In genomic region chr11:68584097-68584496, GRCh38 we compare ENCODE assay signal across 8 cellular contexts.
A peak's percentile ranks its signal among the peaks of the same experiment; 100 is the strongest.
DNase-seq lines count a peak whose midpoint lies in the region; ATAC-seq and TF ChIP-seq lines count a peak whose summit lies in the region.

No MANE protein-coding gene starts in this region.

- H3K4me1 Mint-ChIP-seq in T-cell: peaks cover 5 to 10% (median 7%) of the 10 kb centered on the region in 3 donors

- H3K4me3 Mint-ChIP-seq in T-cell: no peak overlapping the region

- in situ Hi-C loops in HAP-1 (cut with MboI; ENCODE audit: low sequenced_read_pairs): no loop called here
- in situ Hi-C loops in astrocyte of the cerebellum (cut with HindIII; ENCODE audit: low sequenced_read_pairs): no loop called here

- POLR2A ChIA-PET in BJ (lab: Charles Lee): no interaction called here
- POLR2A ChIA-PET in T-cell (lab: Charles Lee): no interaction called here

- H3K27me3 ChIP-seq in BJ (ENCODE audit: control insufficient read depth, insufficient read depth, low read length): no peaks in the 10 kb centered on the region
- no peaks in the 10 kb centered on the region for H3K27me3 ChIP-seq in HAP-1 (ENCODE audit: low read depth)

- no peaks in the 10 kb centered on the region for H3K9me3 ChIP-seq in HAP-1

- TF ChIP-seq CTCF in BJ (IDR thresholded peaks at IDR 0.05; ENCODE audit: insufficient read depth, low read depth, low read length) (peak; percentile 55), astrocyte of the cerebellum (IDR thresholded peaks at IDR 0.05; ENCODE audit: low read depth, low read length, missing control alignments) (peak; percentile 50)

- no peak overlapping the region for H3K4me3 ChIP-seq in BJ (ENCODE audit: low read depth, low read length)
- H3K4me3 ChIP-seq in HAP-1: no peak overlapping the region
- no peak overlapping the region for H3K4me3 ChIP-seq in astrocyte of the cerebellum (ENCODE audit: low read depth, low read length)

- peaks cover 10% of the 10 kb centered on the region for H3K36me3 ChIP-seq in BJ (ENCODE audit: control insufficient read depth, insufficient read depth, low read length)
- H3K36me3 ChIP-seq in HAP-1 (replicated peaks): peaks cover 22% of the 10 kb centered on the region

- DNase-seq in BJ (ENCODE audit: low read depth) (no peak), HAP-1 (ENCODE audit: low spot score in 2 of 2) (peak; percentile 20 to 85), T-cell (peak; percentile 12 to 61 (median 46)), astrocyte of the cerebellum (ENCODE audit: low read depth) (no peak), left kidney (ENCODE audit: low read depth, low spot score) (peak; percentile 59), NCI-H446 treated with DMSO at 0.1 percent for 48 hours (lab: John Stamatoyannopoulos, UW) (no peak)
- peak; percentile 5 for DNase-seq in stimulated activated CD8-positive, alpha-beta memory T cell treated with anti-CD3 and anti-CD28 coated beads, Interleukin-12 subunit alpha, Interleukin-12 subunit beta, amount 100 ng/mL, for 24 hours (ENCODE audit: extremely low read depth)

- CTCF ChIA-PET in BJ (lab: Yijun Ruan, JAX): interaction anchor here (1.3 to 3.8 kb wide), 8 partner anchors 9 to 306 kb away, joined by 3 to 23 read pairs (median 6); no protein-coding TSS in a partner anchor
- CTCF ChIA-PET in T-cell (lab: Charles Lee): interaction anchor here in 1 of 2 donors (1.1 to 1.7 kb wide), 3 partner anchors 13 to 503 kb away, joined by 3 to 7 read pairs (median 3); no protein-coding TSS in a partner anchor

- H3K27ac Mint-ChIP-seq in T-cell: no peak overlapping the region

- ATAC-seq in T-cell (replicated peaks in 1 of 4) (peak; percentile 45 to 75 (median 57)), GM21723 (IDR thresholded peaks at IDR 0.05; ENCODE audit: unreplicated experiment) (no peak)

- H3K4me1 ChIP-seq in HAP-1: peaks cover 6% of the 10 kb centered on the region

- H3K9me3 Mint-ChIP-seq in T-cell: no peaks in the 10 kb centered on the region

- peaks cover 54% of the 10 kb centered on the region for H3K36me3 Mint-ChIP-seq in T-cell

- no peaks in the 10 kb centered on the region for H3K27me3 Mint-ChIP-seq in T-cell

Comparison
In these comparisons a context has a peak if more than half of its experiments do, and no peak if none do; other contexts are left out.
1. DNase-seq: peak in HAP-1 (2 of 2), T-cell (34 of 34), left kidney (single experiment) and stimulated activated CD8-positive, alpha-beta memory T cell treated with anti-CD3 and anti-CD28 coated beads, Interleukin-12 subunit alpha, Interleukin-12 subunit beta, amount 100 ng/mL, for 24 hours (single experiment); none in BJ (single experiment), astrocyte of the cerebellum (single experiment) and NCI-H446 treated with DMSO at 0.1 percent for 48 hours (single experiment).